1 cellular context compared by ENCODE assay signal in genomic region chr11:100631316-100631715, GRCh38.
TF ChIP-seq lines count a peak whose summit lies in the region.

No MANE protein-coding gene starts in this region.

TF ChIP-seq in WTC11, 78 proteins besides CTCF, POLR2A, EP300 and RAD21 (continued from another document):
- TF ChIP-seq GTF2I (CRISPR knock-in tag; conservative IDR thresholded peaks at IDR 0.05) = no peak
- no peak for TF ChIP-seq FOXP4 (CRISPR knock-in tag; IDR thresholded peaks at IDR 0.05)
- no peak for TF ChIP-seq E2F1 (CRISPR knock-in tag; IDR thresholded peaks at IDR 0.05)
- TF ChIP-seq JUN (CRISPR knock-in tag; IDR thresholded peaks at IDR 0.05) = no peak
- TF ChIP-seq CBFB (CRISPR knock-in tag; IDR thresholded peaks at IDR 0.05; ENCODE audit: low read depth) = no peak
- TF ChIP-seq EMX1 (CRISPR knock-in tag; IDR thresholded peaks at IDR 0.05) = no peak
- TF ChIP-seq ESRRA (CRISPR knock-in tag; IDR thresholded peaks at IDR 0.05; ENCODE audit: borderline replicate concordance) = no peak
- TF ChIP-seq TEAD1 (CRISPR knock-in tag; IDR thresholded peaks at IDR 0.05) = no peak
- TF ChIP-seq JAZF1 (CRISPR knock-in tag; IDR thresholded peaks at IDR 0.05) = no peak
- TF ChIP-seq ATF6 (CRISPR knock-in tag; IDR thresholded peaks at IDR 0.05) = no peak
- no peak for TF ChIP-seq CDX4 (CRISPR knock-in tag; IDR thresholded peaks at IDR 0.05; ENCODE audit: borderline replicate concordance)
